Comparison of ENCODE assay signal across 7 cellular contexts in the genomic region with DNA sequence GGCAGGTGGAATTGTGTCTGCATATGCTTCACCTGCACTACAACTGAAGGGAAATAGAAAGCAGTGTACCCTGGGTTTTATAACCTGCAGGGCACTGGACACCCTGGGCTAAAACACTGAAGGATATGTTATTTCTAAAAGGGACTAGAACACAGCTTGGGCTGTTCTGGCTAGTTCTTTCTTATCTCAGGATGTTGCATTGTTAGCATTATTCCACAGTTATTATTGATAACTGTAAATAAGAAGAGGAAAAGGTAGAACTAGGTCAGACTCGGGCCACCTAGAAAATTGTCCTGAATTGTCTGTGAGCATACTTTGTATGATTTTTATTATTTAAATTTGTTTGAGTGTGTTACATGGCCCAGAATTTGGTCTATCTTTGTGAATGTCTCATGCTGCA.
"Had no signal": no experiment of that assay in that cellular context is flagged by ENCODE, and none has a peak within 500 bp of the region (broad histone marks: within the 10 kb centered on the region; RNA-seq: fewer than 3 reads in every experiment).

No MANE protein-coding gene starts in this region.

- H2AFZ ChIP-seq: GM23248 had no signal

- H3K27ac Mint-ChIP-seq: H9 had no signal

- H3K9me3 Mint-ChIP-seq: H9 had no signal

- H3K4me2 ChIP-seq: KMS-11 had no signal

- H3K9ac ChIP-seq: GM23248, KMS-11 had no signal

- DNase-seq: GM23248, GOT3, H9, HCEC 1CT, Kasumi-1, KBM-7 had no signal

- H3K27ac ChIP-seq: GM23248, KMS-11 had no signal

- H3K4me3 Mint-ChIP-seq: H9 had no signal

- H3K4me3 ChIP-seq: GM23248 had no signal
